In genomic region chr3:12193485-12194165, GRCh38 we compare ENCODE assay signal across 8 cellular contexts. TPM values are rescaled to one million over a fixed set of nuclear protein-coding genes. Genes with fewer than 3 reads are reported as not detected.
DNase-seq lines count a peak whose midpoint lies in the region; ATAC-seq and TF ChIP-seq lines count a peak whose summit lies in the region.

No MANE protein-coding gene starts in this region.

- TF ChIP-seq CTCF in GM12865 (IDR thresholded peaks at IDR 0.05; ENCODE audit: insufficient read depth, low read depth, low read length, missing control alignments), result no peak
- TF ChIP-seq CTCF in adrenal gland (IDR thresholded peaks at IDR 0.05), result no peak
- no peak for TF ChIP-seq CTCF in lower lobe of right lung (IDR thresholded peaks at IDR 0.05)
- TF ChIP-seq CTCF in progenitor cell of endocrine pancreas (IDR thresholded peaks at IDR 0.05; ENCODE audit: unreplicated experiment), result no peak

- H3K4me2 ChIP-seq in mesendoderm (ENCODE audit: low read length), result no peak overlapping the region

- no peaks in the 10 kb centered on the region for H3K79me2 ChIP-seq in mesendoderm (ENCODE audit: control insufficient read depth, insufficient read depth, low read length)

- H3K79me1 ChIP-seq in mesendoderm (ENCODE audit: low read length), result no peaks in the 10 kb centered on the region

- no peak for TF ChIP-seq POLR2A in adrenal gland (IDR thresholded peaks at IDR 0.05)

- H3K4me3 ChIP-seq in GM12865 (ENCODE audit: low read depth, low read length) (no peak overlapping the region), adrenal gland (no peak overlapping the region), lower lobe of right lung (no peak overlapping the region), mesendoderm (ENCODE audit: low read length) (no peak overlapping the region)

- no peaks in the 10 kb centered on the region for H3K36me3 Mint-ChIP-seq in progenitor cell of endocrine pancreas (ENCODE audit: insufficient read depth)

- H3K4me1 Mint-ChIP-seq in progenitor cell of endocrine pancreas (ENCODE audit: low read depth), result no peaks in the 10 kb centered on the region

- H3K27ac Mint-ChIP-seq in progenitor cell of endocrine pancreas, result no peak overlapping the region

- no peak overlapping the region for H3K4me3 Mint-ChIP-seq in progenitor cell of endocrine pancreas (ENCODE audit: low read depth)

- ATAC-seq in GM21786 (IDR thresholded peaks at IDR 0.05; ENCODE audit: unreplicated experiment), result peak; percentile 53
- ATAC-seq in lower lobe of right lung, result peak; percentile 87 to 91

- no peaks in the 10 kb centered on the region for H3K9me3 ChIP-seq in adrenal gland (replicated peaks in 1 of 3)
- H3K9me3 ChIP-seq in lower lobe of right lung, result no peaks in the 10 kb centered on the region

- H4K5ac ChIP-seq in mesendoderm (ENCODE audit: low read length), result no peak overlapping the region

- H3K27me3 Mint-ChIP-seq in progenitor cell of endocrine pancreas, result no peaks in the 10 kb centered on the region

- H3K27ac ChIP-seq in adrenal gland (peak overlapping the region in 1 of 5 donors; percentile 76), lower lobe of right lung (no peak overlapping the region), mesendoderm (ENCODE audit: low read depth, low read length) (no peak overlapping the region)

- no peak overlapping the region for H4K8ac ChIP-seq in mesendoderm (ENCODE audit: low read depth, low read length)

- H2BK15ac ChIP-seq in mesendoderm (replicated peaks; ENCODE audit: low read depth), result no peak overlapping the region

- H3K27me3 ChIP-seq in adrenal gland (no peaks in the 10 kb centered on the region), lower lobe of right lung (ENCODE audit: low read depth) (no peaks in the 10 kb centered on the region), mesendoderm (ENCODE audit: insufficient read depth, low read length, poor library complexity) (no peaks in the 10 kb centered on the region)

- no peak overlapping the region for H3K56ac ChIP-seq in mesendoderm (ENCODE audit: low read length)

- H3K4me1 ChIP-seq in adrenal gland (replicated peaks in 1 of 2) (peaks cover 0 to 7% of the 10 kb centered on the region in 2 donors), lower lobe of right lung (peaks cover 39% of the 10 kb centered on the region), mesendoderm (ENCODE audit: control insufficient read depth, low read depth, low read length) (peaks cover 4% of the 10 kb centered on the region)

- H3K4ac ChIP-seq in mesendoderm (ENCODE audit: low read depth, low read length), result no peak overlapping the region

- H3K23ac ChIP-seq in mesendoderm (ENCODE audit: low read length), result no peak overlapping the region

- DNase-seq in GM12865 (ENCODE audit: low read depth) (peak; percentile 87), Kasumi-1 (lab: John Stamatoyannopoulos, UW) (peak; percentile 46 to 58), adrenal gland (peak in 6 of 7 donors; percentile 31 to 73 (median 58)), lower lobe of right lung (no peak), mesendoderm (no peak), DMS 273 (lab: John Stamatoyannopoulos, UW; ENCODE audit: unreplicated experiment) (no peak), progenitor cell of endocrine pancreas (ENCODE audit: low spot score, unreplicated experiment) (no peak)

- intact Hi-C loops in adrenal gland (cut with DNase I) (no loop called here), lower lobe of right lung (cut with DNase I) (no loop called here)

- H3K9me3 Mint-ChIP-seq in progenitor cell of endocrine pancreas (ENCODE audit: low read depth), result no peaks in the 10 kb centered on the region

- WGBS in adrenal gland, 4 donors, result 91 to 96% (median 93%) methylated on average over 1 of the region's 1 CpG
- WGBS in mesendoderm (ENCODE audit: extremely low coverage, insufficient coverage, low lambda C conversion rate), result no CpG with 5 or more reads among the region's 1 CpG

- H3K18ac ChIP-seq in mesendoderm (ENCODE audit: low read length), result no peak overlapping the region

- H3K9ac ChIP-seq in mesendoderm (ENCODE audit: low read length), result no peak overlapping the region

- H2BK5ac ChIP-seq in mesendoderm (ENCODE audit: low read length), result no peak overlapping the region

- H3K36me3 ChIP-seq in adrenal gland (replicated peaks in 1 of 2) (no peaks in the 10 kb centered on the region), lower lobe of right lung (no peaks in the 10 kb centered on the region), mesendoderm (ENCODE audit: control insufficient read depth, insufficient read depth, low read length) (no peaks in the 10 kb centered on the region)

- no peak overlapping the region for H2AK5ac ChIP-seq in mesendoderm (ENCODE audit: low read length)

- no peak overlapping the region for H2BK120ac ChIP-seq in mesendoderm (ENCODE audit: low read depth, low read length)

RNA-seq across cellular contexts. Expression of gene TIMP4, which starts 34.9 kb away (rescaled TPM):
- 10 to 100 TPM in 5 of 8 donors, 1 to 10 TPM in 3; 4.0 to 34.3 (median 11.4) TPM for total RNA-seq in adrenal gland
- 10 to 100 TPM in 1 of 3 donors, 1 to 10 TPM in 2; 6.3 to 14.1 (median 6.8) TPM for polyA plus RNA-seq in adrenal gland
- total RNA-seq in lower lobe of right lung, result 5.2 TPM
- 10.4 TPM for polyA plus RNA-seq in mesendoderm (2013, experiment 1 of 2)
- 9.5 TPM for polyA plus RNA-seq in mesendoderm (2013, experiment 2 of 2)
- total RNA-seq in progenitor cell of endocrine pancreas, result not detected in 2 replicates

Comparison
In these comparisons a context has a peak if more than half of its experiments do, and no peak if none do; other contexts are left out.
1. DNase-seq: peak in GM12865 (single experiment), Kasumi-1 (2 of 2) and adrenal gland (6 of 7); none in lower lobe of right lung (single experiment), mesendoderm (single experiment), DMS 273 (single experiment) and progenitor cell of endocrine pancreas (single experiment).